1 cellular context compared by ENCODE assay signal in genomic region chr6:12060780-12061619, GRCh38.
TF ChIP-seq lines count a peak whose summit lies in the region.

No MANE protein-coding gene starts in this region.

TF ChIP-seq in A549, 52 proteins besides CTCF, POLR2A, EP300 and RAD21 (continued from another document):
- no peak for TF ChIP-seq HMGXB4 (CRISPR knock-in tag; IDR thresholded peaks at IDR 0.05; ENCODE audit: borderline replicate concordance)
TF ChIP-seq in A549: peak in this region for 1.
